17 cellular contexts compared by ENCODE assay signal in the genomic region with DNA sequence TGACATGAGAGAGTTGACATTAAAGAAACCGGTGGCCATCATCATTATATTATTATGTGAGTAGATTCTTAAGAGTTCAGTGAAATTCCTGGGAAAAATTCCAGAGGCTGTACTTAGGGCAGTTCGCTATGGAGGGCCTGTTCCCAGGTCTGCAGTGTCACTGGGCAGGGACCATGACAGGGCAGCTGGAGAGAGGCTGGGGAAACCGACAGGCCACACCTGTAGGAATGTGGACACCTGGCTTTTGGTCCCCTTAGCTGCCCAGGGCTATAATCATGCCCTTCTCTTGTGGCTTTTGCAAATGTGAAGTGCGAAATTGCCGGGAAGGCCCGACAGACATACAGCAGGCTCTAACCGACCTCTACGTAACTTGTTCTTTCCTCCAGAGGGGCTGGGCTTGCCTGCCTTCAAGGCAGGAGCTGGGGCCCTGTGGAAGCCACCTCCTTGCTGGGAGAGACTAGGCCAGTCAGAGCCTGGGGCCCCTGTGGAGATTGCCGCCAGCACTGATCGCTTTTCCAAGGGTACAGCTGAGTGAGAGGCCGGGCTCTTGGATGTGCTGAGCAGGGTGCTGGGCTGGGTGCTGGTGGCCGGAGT. TPM values are rescaled to one million over a fixed set of nuclear protein-coding genes. Genes with fewer than 3 reads are reported as not detected.
A peak's percentile ranks its signal among the peaks of the same experiment; 100 is the strongest.
DNase-seq lines count a peak whose midpoint lies in the region; ATAC-seq and TF ChIP-seq lines count a peak whose summit lies in the region.
"Had no signal": no experiment of that assay in that cellular context is flagged by ENCODE, and none has a peak within 500 bp of the region (broad histone marks: within the 10 kb centered on the region; RNA-seq: fewer than 3 reads in every experiment).

No MANE protein-coding gene starts in this region.

- 90 to 92% methylated on average over 12 of the region's 12 CpGs for WGBS in heart right ventricle, 2 donors

- H3K9me3 Mint-ChIP-seq in osteocyte (ENCODE audit: unreplicated experiment) = no peaks in the 10 kb centered on the region
- H3K9me3 Mint-ChIP-seq: activated T-helper 2 cell treated with anti-CD3 and anti-CD28 coated beads, Interferon-gamma antibody, Interleukin-2, Interleukin-4, amounts not matched to agents 10 μg/mL and 5 μg/mL and 100 μg/mL, durations not matched to agents 14 hours and 24 hours and 36 hours had no signal

- intact Hi-C loops in heart right ventricle (cut with DNase I) = no loop called here

- H3K4me3 ChIP-seq in ACC112 (ENCODE audit: low read depth, low read length) (no peak overlapping the region), SJCRH30 (peak overlapping the region; percentile 48), heart right ventricle (no peak overlapping the region)
- H3K4me3 ChIP-seq: body of pancreas, mucosa of descending colon, skin epidermis, tibial nerve had no signal

- ATAC-seq in heart right ventricle (no peak), HG02588 (IDR thresholded peaks at IDR 0.05; ENCODE audit: unreplicated experiment) (no peak)
- ATAC-seq: PC-3 had no signal

- no peaks in the 10 kb centered on the region for H3K36me3 Mint-ChIP-seq in osteocyte (ENCODE audit: unreplicated experiment)

- H3K79me2 ChIP-seq in ACC112 (ENCODE audit: control insufficient read depth, insufficient read depth, low read length, unreplicated experiment) = peaks cover 79% of the 10 kb centered on the region

- no peak overlapping the region for H3K4me3 Mint-ChIP-seq in osteocyte (ENCODE audit: unreplicated experiment)

- peak overlapping the region; percentile 85 for H3K27ac ChIP-seq in ACC112 (ENCODE audit: low read depth, low read length)
- H3K27ac ChIP-seq in SJCRH30 = peak overlapping the region; percentile 98
- H3K27ac ChIP-seq in heart right ventricle = peak overlapping the region in 8 of 10 donors; percentile 59 to 89 (median 80)

- H3K4me1 Mint-ChIP-seq in osteocyte (ENCODE audit: unreplicated experiment) = peaks cover 78% of the 10 kb centered on the region

- no peaks in the 10 kb centered on the region for H3K9me3 ChIP-seq in SJCRH30 (replicated peaks)
- no peaks in the 10 kb centered on the region for H3K9me3 ChIP-seq in heart right ventricle
- H3K9me3 ChIP-seq: body of pancreas, mucosa of descending colon, tibial nerve had no signal

- H3K27me3 ChIP-seq in ACC112 (ENCODE audit: insufficient read depth, low read length) (no peaks in the 10 kb centered on the region), SJCRH30 (no peaks in the 10 kb centered on the region), heart right ventricle (peaks cover 0 to 5% (median 2%) of the 10 kb centered on the region in 7 donors)
- H3K27me3 ChIP-seq: body of pancreas, tibial nerve had no signal

- DNase-seq in SJCRH30 = peak in 1 of 2 experiments; percentile 50
- DNase-seq in heart right ventricle = no peak
- no peak for DNase-seq in osteocyte (ENCODE audit: extremely low spot score, unreplicated experiment)
- no peak for DNase-seq in RKO (ENCODE audit: low spot score)
- no peak for DNase-seq in activated T-cell treated with anti-CD3 and anti-CD28 coated beads, Interleukin-2, amount 50 U/mL, for 1 hour
- no peak for DNase-seq in SKM-1 treated with dmso at 0.1 percent for 144 hours (lab: John Stamatoyannopoulos, UW; ENCODE audit: unreplicated experiment)
- DNase-seq: DMS 273 treated with DMSO at 0.1 percent for 48 hours, NCI-H1092, NCI-H226, PC-3 had no signal

- H3K27me3 Mint-ChIP-seq in osteocyte (ENCODE audit: unreplicated experiment) = no peaks in the 10 kb centered on the region

- peak overlapping the region; percentile 92 for H3K27ac Mint-ChIP-seq in osteocyte (ENCODE audit: unreplicated experiment)
- H3K27ac Mint-ChIP-seq: activated T-helper 2 cell treated with anti-CD3 and anti-CD28 coated beads, Interferon-gamma antibody, Interleukin-2, Interleukin-4, amounts not matched to agents 10 μg/mL and 5 μg/mL and 100 μg/mL, durations not matched to agents 14 hours and 24 hours and 36 hours had no signal

- H3K36me3 ChIP-seq in ACC112 (ENCODE audit: insufficient read depth, low read length) (no peaks in the 10 kb centered on the region), SJCRH30 (no peaks in the 10 kb centered on the region), heart right ventricle (no peaks in the 10 kb centered on the region)
- H3K36me3 ChIP-seq: tibial nerve had no signal

- H3K4me1 ChIP-seq in ACC112 (ENCODE audit: control insufficient read depth, insufficient read depth, low read length, unreplicated experiment) (peaks cover 59% of the 10 kb centered on the region), SJCRH30 (peaks cover 44% of the 10 kb centered on the region), heart right ventricle (peaks cover 9 to 56% (median 24%) of the 10 kb centered on the region in 9 donors)
- H3K4me1 ChIP-seq: body of pancreas had no signal

- H2AFZ ChIP-seq in ACC112 (ENCODE audit: low read length, unreplicated experiment) = no peak overlapping the region

- TF ChIP-seq CTCF in heart right ventricle (IDR thresholded peaks at IDR 0.05) (no peak), osteocyte (IDR thresholded peaks at IDR 0.05) (no peak)

RNA-seq across cellular contexts. Expression of gene GLI2, which starts 31.2 kb away (rescaled TPM):
- total RNA-seq in SJCRH30 (2014; rRNA removed; shearing (Covaris generic)) = 13.0 and 18.4 TPM in 2 replicates
- 1 to 10 TPM in 8 of 10 donors, under 1 TPM in 2; 0.39 to 1.7 (median 1.0) TPM for total RNA-seq in heart right ventricle
- polyA plus RNA-seq in heart right ventricle = under 1 TPM; 0.37 to 0.80 TPM
- 33.2 and 34.2 TPM in 2 replicates for total RNA-seq in osteocyte
